8 cellular contexts compared by ENCODE assay signal in the genomic region with DNA sequence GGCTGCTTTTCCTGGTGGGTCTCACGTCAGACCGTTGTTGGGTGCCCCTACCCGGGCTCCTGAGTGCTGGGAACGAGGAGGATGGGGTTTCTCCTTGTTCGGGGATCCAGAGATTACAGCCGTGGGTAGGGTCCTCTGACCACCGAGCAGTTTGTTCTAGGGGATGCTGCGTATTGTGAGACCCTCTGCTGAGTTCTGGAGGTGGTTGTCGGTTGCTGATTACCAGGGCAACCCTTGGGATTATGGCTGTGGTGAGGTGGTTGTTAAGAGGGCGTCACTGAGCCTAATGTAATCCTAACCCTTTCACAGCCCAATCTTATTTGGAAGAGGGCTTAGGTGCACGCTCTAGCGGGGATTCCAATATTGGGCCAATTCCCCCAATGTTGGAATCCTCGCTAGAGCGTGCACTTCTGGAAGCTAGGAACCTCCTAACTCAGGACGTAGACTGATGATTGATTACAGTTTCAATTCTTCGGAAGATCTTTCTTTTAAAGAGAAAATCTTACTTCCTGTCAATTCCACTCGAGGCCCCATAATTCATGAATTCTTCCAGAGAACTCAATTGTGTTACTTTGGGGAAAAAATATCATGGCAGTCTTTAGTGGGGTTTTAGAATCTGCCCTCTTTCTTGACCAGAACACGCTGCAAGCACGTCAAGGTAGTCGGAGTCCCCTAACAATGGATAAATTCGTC.
A peak's percentile ranks its signal among the peaks of the same experiment; 100 is the strongest.
DNase-seq lines count a peak whose midpoint lies in the region; ATAC-seq and TF ChIP-seq lines count a peak whose summit lies in the region.

No MANE protein-coding gene starts in this region.

- H3K27me3 ChIP-seq in DND-41 (ENCODE audit: insufficient read depth, low read length, poor library complexity) (no peaks in the 10 kb centered on the region), mucosa of rectum (ENCODE audit: control insufficient read depth in 2 of 2, insufficient read depth in 2 of 2, low read length in 2 of 2) (no peaks in the 10 kb centered on the region)

- TF ChIP-seq CTCF in DND-41 (IDR thresholded peaks at IDR 0.05; ENCODE audit: borderline replicate concordance, extremely low read depth, low read length, poor library complexity, severe bottlenecking) (no peak), choroid plexus epithelial cell (conservative IDR thresholded peaks at IDR 0.05; ENCODE audit: low read depth, low read length) (no peak)

- peak overlapping the region; percentile 32 to 97; a peak in 3 of 4 replicates for H3K4me3 ChIP-seq in DND-41 (ENCODE audit: low read depth in 1 of 2, low read length in 2 of 2)
- peak overlapping the region; percentile 96 for H3K4me3 ChIP-seq in choroid plexus epithelial cell (ENCODE audit: low read depth, low read length)
- peak overlapping the region; percentile 96 to 97 for H3K4me3 ChIP-seq in mucosa of rectum (ENCODE audit: low read length in 2 of 2)

- ATAC-seq in DND-41 (ENCODE audit: insufficient read depth, low read depth) = peak; percentile 6; the same call in 2 of the 3 replicates
- no peak for ATAC-seq in GM21723 (IDR thresholded peaks at IDR 0.05; ENCODE audit: unreplicated experiment)
- ATAC-seq in GM18873 (IDR thresholded peaks at IDR 0.05; ENCODE audit: low FRiP score, unreplicated experiment) = no peak
- ATAC-seq in HG03025 (IDR thresholded peaks at IDR 0.05; ENCODE audit: low FRiP score, unreplicated experiment) = no peak

- H3K79me2 ChIP-seq in DND-41 (ENCODE audit: insufficient read depth, low read length) = peaks cover 57% of the 10 kb centered on the region

- H3K4me1 ChIP-seq in DND-41 (ENCODE audit: insufficient read depth, low read length) = peaks cover 36% of the 10 kb centered on the region
- H3K4me1 ChIP-seq in mucosa of rectum (ENCODE audit: control insufficient read depth in 2 of 2, insufficient read depth in 2 of 2, low read length in 2 of 2) = peaks cover 26 to 29% of the 10 kb centered on the region in 2 donors

- peak overlapping the region; percentile 73 for H3K4me2 ChIP-seq in DND-41 (ENCODE audit: insufficient read depth, low read length)

- peaks cover 5% of the 10 kb centered on the region; the same call in 1 of the 2 replicates for H4K20me1 ChIP-seq in DND-41 (ENCODE audit: insufficient read depth, low read length)

- peak overlapping the region; percentile 86 for H2AFZ ChIP-seq in DND-41 (ENCODE audit: low read depth, low read length)

- H3K9ac ChIP-seq in DND-41 (ENCODE audit: low read depth, low read length) (peak overlapping the region; percentile 64), mucosa of rectum (ENCODE audit: low read depth in 1 of 2, low read length in 2 of 2) (peak overlapping the region; percentile 94 to 95)

- H3K27ac ChIP-seq in DND-41 (ENCODE audit: low read length) = peak overlapping the region; percentile 77
- H3K27ac ChIP-seq in mucosa of rectum (ENCODE audit: low read depth in 2 of 2, low read length in 2 of 2) = peak overlapping the region; percentile 68 to 97

- H3K9me3 ChIP-seq in DND-41 (ENCODE audit: insufficient read depth, low read length, severe bottlenecking) (no peaks in the 10 kb centered on the region), mucosa of rectum (ENCODE audit: control insufficient read depth in 2 of 2, low read length in 2 of 2) (no peaks in the 10 kb centered on the region)

- DNase-seq in DND-41 = no peak
- DNase-seq in KG1 (lab: John Stamatoyannopoulos, UW) = peak; percentile 82
- peak; percentile 20 for DNase-seq in choroid plexus epithelial cell (ENCODE audit: low read depth)
- no peak for DNase-seq in activated CD4-positive, CD25-positive, alpha-beta regulatory T cell (lab: John Stamatoyannopoulos, UW)

- peaks cover 7% of the 10 kb centered on the region for H3K36me3 ChIP-seq in DND-41 (ENCODE audit: insufficient read depth, low read length)
- no peaks in the 10 kb centered on the region for H3K36me3 ChIP-seq in mucosa of rectum (ENCODE audit: control insufficient read depth in 2 of 2, insufficient read depth in 2 of 2, low read length in 2 of 2)

Comparison
In these comparisons a context has a peak if more than half of its experiments do, and no peak if none do; other contexts are left out.
1. DNase-seq: peak in KG1 (single experiment) and choroid plexus epithelial cell (single experiment); none in DND-41 (single experiment) and activated CD4-positive, CD25-positive, alpha-beta regulatory T cell (0 of 4).
2. Peak in every context shown above with its lines, with median percentiles within 50 percentile points of each other: H3K4me3 ChIP-seq.